In the genomic region with DNA sequence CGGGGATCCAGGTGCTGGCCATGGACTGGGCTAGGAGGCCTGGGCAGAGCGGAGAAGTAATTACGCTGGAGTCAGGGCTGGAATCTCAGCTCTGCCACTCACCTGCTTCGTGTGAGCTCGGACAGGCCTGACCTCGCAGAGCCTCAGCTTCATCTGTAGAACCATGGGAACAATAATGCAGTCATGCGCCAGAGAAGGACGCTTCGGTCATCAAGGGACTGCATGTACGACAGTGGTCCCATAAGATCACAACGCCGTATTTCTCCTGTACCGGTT, we compare ENCODE assay signal across 15 cellular contexts.
"Had no signal": no experiment of that assay in that cellular context is flagged by ENCODE, and none has a peak within 500 bp of the region (broad histone marks: within the 10 kb centered on the region; RNA-seq: fewer than 3 reads in every experiment).

No MANE protein-coding gene starts in this region.

- H3K27ac ChIP-seq: coronary artery, gastrocnemius medialis, heart right ventricle, left ventricle myocardium inferior, sigmoid colon, upper lobe of right lung, VCaP had no signal

- H3K27ac Mint-ChIP-seq: activated CD4-positive, alpha-beta T cell treated with anti-CD3 and anti-CD28 coated beads for 36 hours; activated CD8-positive, alpha-beta T cell treated with anti-CD3 and anti-CD28 coated beads, Interleukin-2, amount 10 ng/mL, durations not matched to agents 7 days and 5 days; memory B cell had no signal

- H3K27me3 ChIP-seq: sigmoid colon, upper lobe of right lung had no signal

- DNase-seq: activated CD4-positive, alpha-beta T cell treated with anti-CD3 and anti-CD28 coated beads for 36 hours; activated CD8-positive, alpha-beta memory T cell treated with anti-CD3 and anti-CD28 coated beads, Interleukin-2, amount 50 U/mL, for 48 hours; activated CD8-positive, alpha-beta T cell treated with anti-CD3 and anti-CD28 coated beads, Interleukin-2, amount 10 ng/mL, durations not matched to agents 7 days and 5 days; effector CD4-positive, alpha-beta T cell; gastrocnemius medialis; heart right ventricle; left ventricle myocardium inferior; sigmoid colon; stimulated activated CD4-positive, alpha-beta T cell treated with anti-CD3 and anti-CD28 coated beads, Interleukin-12 subunit alpha, Interleukin-12 subunit beta, amount 100 ng/mL, for 4 hours; stimulated activated naive CD4-positive, alpha-beta T cell treated with Interleukin-2 at 50 U/mL for 16 hours; SW 1271; upper lobe of right lung had no signal

- H3K4me3 ChIP-seq: coronary artery, gastrocnemius medialis, heart right ventricle, left ventricle myocardium inferior, sigmoid colon, upper lobe of right lung had no signal

- H3K9me3 Mint-ChIP-seq: memory B cell had no signal

- H3K9me3 ChIP-seq: gastrocnemius medialis, heart right ventricle, left ventricle myocardium inferior, sigmoid colon, upper lobe of right lung had no signal

- ATAC-seq: activated CD4-positive, alpha-beta T cell treated with anti-CD3 and anti-CD28 coated beads for 36 hours; activated CD8-positive, alpha-beta T cell treated with anti-CD3 and anti-CD28 coated beads, Interleukin-2, amount 10 ng/mL, durations not matched to agents 7 days and 5 days; gastrocnemius medialis; heart right ventricle; upper lobe of right lung had no signal

- H3K36me3 ChIP-seq: gastrocnemius medialis, heart right ventricle, left ventricle myocardium inferior, sigmoid colon, upper lobe of right lung had no signal
